18 cellular contexts compared by ENCODE assay signal in genomic region chr2:17975401-17975800, GRCh38.
"Had no signal": no experiment of that assay in that cellular context is flagged by ENCODE, and none has a peak within 500 bp of the region (broad histone marks: within the 10 kb centered on the region; RNA-seq: fewer than 3 reads in every experiment).

No MANE protein-coding gene starts in this region.

- H3K9me3 ChIP-seq: mucosa of descending colon, neutrophil, psoas muscle, right lobe of liver, tibial nerve, upper lobe of right lung, vagina had no signal

- ATAC-seq: heart left ventricle; mucosa of descending colon; naive thymus-derived CD8-positive, alpha-beta T cell; psoas muscle; right lobe of liver; upper lobe of right lung had no signal

- H3K27ac Mint-ChIP-seq: dendritic cell treated with granulocyte-macrophage colony-stimulating factor and Interleukin-4, amounts not matched to agents 40 ng/mL and 50 ng/mL, for 4 days had no signal

- DNase-seq: erythroblast; foreskin melanocyte; heart left ventricle; hippocampal formation; kidney glomerular epithelial cell; mucosa of descending colon; naive thymus-derived CD8-positive, alpha-beta T cell; psoas muscle; retina; right lobe of liver; stimulated activated CD4-positive, alpha-beta T cell treated with anti-CD3 and anti-CD28 coated beads, Interleukin-2, amount 100 ng/mL, for 24 hours; stimulated activated CD4-positive, alpha-beta T cell treated with anti-CD3 and anti-CD28 coated beads, Interleukin-4, amount 100 ng/mL, for 4 hours; stimulated activated naive CD4-positive, alpha-beta T cell; upper lobe of right lung had no signal

- H3K4me1 ChIP-seq: right lobe of liver had no signal

- H3K27me3 Mint-ChIP-seq: dendritic cell treated with granulocyte-macrophage colony-stimulating factor and Interleukin-4, amounts not matched to agents 40 ng/mL and 50 ng/mL, for 4 days had no signal

- H3K4me3 ChIP-seq: heart left ventricle, mucosa of descending colon, psoas muscle, right lobe of liver, tibial nerve, upper lobe of right lung, vagina had no signal

- H3K9me3 Mint-ChIP-seq: dendritic cell treated with granulocyte-macrophage colony-stimulating factor and Interleukin-4, amounts not matched to agents 40 ng/mL and 50 ng/mL, for 4 days; naive thymus-derived CD8-positive, alpha-beta T cell had no signal

- H3K4me3 Mint-ChIP-seq: dendritic cell treated with granulocyte-macrophage colony-stimulating factor and Interleukin-4, amounts not matched to agents 40 ng/mL and 50 ng/mL, for 4 days; naive thymus-derived CD8-positive, alpha-beta T cell had no signal

- H3K27ac ChIP-seq: neutrophil, right lobe of liver, tibial nerve, upper lobe of right lung, vagina had no signal

- H3K36me3 ChIP-seq: heart left ventricle, neutrophil, right lobe of liver, tibial nerve, upper lobe of right lung, vagina had no signal

- H3K27me3 ChIP-seq: heart left ventricle, neutrophil, right lobe of liver, tibial nerve, upper lobe of right lung, vagina had no signal

- H3K4me1 Mint-ChIP-seq: naive thymus-derived CD8-positive, alpha-beta T cell had no signal
